1 cellular context compared by ENCODE assay signal in the genomic region with DNA sequence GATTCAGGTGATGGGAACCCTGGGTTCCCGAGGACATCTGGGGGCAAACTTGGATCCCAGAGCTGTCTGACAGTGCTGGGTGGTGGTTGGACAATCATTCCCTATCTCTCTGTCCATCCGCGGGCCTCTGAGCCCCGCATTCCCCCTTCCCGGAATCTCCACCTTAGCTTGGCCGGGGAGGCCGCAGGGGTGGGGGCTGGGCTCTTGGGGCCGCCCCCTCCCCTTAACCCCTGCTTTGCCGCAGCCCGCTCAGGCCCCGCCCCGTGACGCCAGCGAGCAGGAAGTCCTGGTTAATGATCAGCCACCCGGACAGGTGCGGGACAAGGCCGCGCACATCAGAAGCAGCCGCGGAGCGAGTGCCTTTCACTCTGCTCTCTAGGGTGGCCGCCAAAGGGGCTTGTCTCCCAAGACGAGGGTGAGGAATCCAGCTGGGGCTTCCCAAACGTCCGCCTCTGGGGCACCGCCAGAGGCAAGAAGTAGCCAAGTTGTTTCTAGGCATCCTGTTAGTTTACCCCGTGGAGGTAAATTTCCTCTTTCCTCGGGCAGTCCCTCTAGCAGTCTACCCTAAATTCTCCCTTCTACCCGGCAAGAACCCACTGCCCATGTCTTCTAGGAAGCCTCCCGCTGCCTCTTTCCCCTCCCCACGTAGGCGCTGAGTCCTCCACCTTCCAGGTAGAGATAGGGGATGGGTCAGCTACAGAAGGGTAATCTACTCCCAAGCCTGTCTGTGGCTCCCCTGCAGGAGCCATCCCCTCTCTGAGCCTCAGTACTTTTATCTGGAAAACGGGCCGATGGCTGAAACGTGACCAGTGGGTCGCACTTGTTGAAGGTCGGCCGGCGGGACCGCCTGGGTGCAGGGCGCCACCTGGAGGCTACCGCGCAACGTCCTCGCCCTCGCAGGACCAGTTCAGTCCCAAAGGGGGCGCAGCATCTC.
TF ChIP-seq lines count a peak whose summit lies in the region.

No MANE protein-coding gene starts in this region.

TF ChIP-seq in K562, 482 proteins besides CTCF, POLR2A, EP300 and RAD21 (continued from another document):
- TF ChIP-seq GTF2A2 (tag; IDR thresholded peaks at IDR 0.05) (no peak), NRF1 (conservative IDR thresholded peaks at IDR 0.05 in 1 of 2, IDR thresholded peaks at IDR 0.05 in 1 of 2) (peak; percentile 40 to 47; a peak in 3 of 4 replicates), POU5F1 (IDR thresholded peaks at IDR 0.05; ENCODE audit: borderline replicate concordance, low read depth, low read length, partially characterized antibody) (no peak), SMAD3 (CRISPR knock-in tag; conservative IDR thresholded peaks at IDR 0.05) (no peak), ZNF696 (CRISPR knock-in tag; conservative IDR thresholded peaks at IDR 0.05) (no peak), ZKSCAN8 (CRISPR knock-in tag; IDR thresholded peaks at IDR 0.05) (no peak), ZNF124 (CRISPR knock-in tag; IDR thresholded peaks at IDR 0.05) (no peak), TFAM (CRISPR knock-in tag; conservative IDR thresholded peaks at IDR 0.05) (no peak), MAFG (tag; conservative IDR thresholded peaks at IDR 0.05) (no peak), POLR2AphosphoS5 (IDR thresholded peaks at IDR 0.05; ENCODE audit: control insufficient read depth, insufficient read depth, low read depth, low read length) (peak; percentile 16), RFX7 (CRISPR knock-in tag; IDR thresholded peaks at IDR 0.05) (no peak), HMG20A (CRISPR knock-in tag; conservative IDR thresholded peaks at IDR 0.05) (no peak), ZFP1 (CRISPR knock-in tag; IDR thresholded peaks at IDR 0.05) (no peak)
- TF ChIP-seq, protein P1, sequence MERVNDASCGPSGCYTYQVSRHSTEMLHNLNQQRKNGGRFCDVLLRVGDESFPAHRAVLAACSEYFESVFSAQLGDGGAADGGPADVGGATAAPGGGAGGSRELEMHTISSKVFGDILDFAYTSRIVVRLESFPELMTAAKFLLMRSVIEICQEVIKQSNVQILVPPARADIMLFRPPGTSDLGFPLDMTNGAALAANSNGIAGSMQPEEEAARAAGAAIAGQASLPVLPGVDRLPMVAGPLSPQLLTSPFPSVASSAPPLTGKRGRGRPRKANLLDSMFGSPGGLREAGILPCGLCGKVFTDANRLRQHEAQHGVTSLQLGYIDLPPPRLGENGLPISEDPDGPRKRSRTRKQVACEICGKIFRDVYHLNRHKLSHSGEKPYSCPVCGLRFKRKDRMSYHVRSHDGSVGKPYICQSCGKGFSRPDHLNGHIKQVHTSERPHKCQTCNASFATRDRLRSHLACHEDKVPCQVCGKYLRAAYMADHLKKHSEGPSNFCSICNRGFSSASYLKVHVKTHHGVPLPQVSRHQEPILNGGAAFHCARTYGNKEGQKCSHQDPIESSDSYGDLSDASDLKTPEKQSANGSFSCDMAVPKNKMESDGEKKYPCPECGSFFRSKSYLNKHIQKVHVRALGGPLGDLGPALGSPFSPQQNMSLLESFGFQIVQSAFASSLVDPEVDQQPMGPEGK (CRISPR knock-in tag; IDR thresholded peaks at IDR 0.05; ENCODE audit: borderline replicate concordance) = no peak
- TF ChIP-seq, protein P2, sequence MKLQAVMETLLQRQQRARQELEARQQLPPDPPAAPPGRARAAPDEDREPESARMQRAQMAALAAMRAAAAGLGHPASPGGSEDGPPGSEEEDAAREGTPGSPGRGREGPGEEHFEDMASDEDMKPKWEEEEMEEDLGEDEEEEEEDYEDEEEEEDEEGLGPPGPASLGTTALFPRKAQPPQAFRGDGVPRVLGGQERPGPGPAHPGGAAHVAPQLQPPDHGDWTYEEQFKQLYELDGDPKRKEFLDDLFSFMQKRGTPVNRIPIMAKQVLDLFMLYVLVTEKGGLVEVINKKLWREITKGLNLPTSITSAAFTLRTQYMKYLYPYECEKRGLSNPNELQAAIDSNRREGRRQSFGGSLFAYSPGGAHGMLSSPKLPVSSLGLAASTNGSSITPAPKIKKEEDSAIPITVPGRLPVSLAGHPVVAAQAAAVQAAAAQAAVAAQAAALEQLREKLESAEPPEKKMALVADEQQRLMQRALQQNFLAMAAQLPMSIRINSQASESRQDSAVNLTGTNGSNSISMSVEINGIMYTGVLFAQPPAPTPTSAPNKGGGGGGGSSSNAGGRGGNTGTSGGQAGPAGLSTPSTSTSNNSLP (IDR thresholded peaks at IDR 0.05; ENCODE audit: borderline replicate concordance, low read depth, low read length) = no peak
- TF ChIP-seq, protein P3, sequence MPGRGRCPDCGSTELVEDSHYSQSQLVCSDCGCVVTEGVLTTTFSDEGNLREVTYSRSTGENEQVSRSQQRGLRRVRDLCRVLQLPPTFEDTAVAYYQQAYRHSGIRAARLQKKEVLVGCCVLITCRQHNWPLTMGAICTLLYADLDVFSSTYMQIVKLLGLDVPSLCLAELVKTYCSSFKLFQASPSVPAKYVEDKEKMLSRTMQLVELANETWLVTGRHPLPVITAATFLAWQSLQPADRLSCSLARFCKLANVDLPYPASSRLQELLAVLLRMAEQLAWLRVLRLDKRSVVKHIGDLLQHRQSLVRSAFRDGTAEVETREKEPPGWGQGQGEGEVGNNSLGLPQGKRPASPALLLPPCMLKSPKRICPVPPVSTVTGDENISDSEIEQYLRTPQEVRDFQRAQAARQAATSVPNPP (IDR thresholded peaks at IDR 0.05; ENCODE audit: borderline replicate concordance, insufficient read depth, insufficient read length) = no peak
- TF ChIP-seq, protein P4, sequence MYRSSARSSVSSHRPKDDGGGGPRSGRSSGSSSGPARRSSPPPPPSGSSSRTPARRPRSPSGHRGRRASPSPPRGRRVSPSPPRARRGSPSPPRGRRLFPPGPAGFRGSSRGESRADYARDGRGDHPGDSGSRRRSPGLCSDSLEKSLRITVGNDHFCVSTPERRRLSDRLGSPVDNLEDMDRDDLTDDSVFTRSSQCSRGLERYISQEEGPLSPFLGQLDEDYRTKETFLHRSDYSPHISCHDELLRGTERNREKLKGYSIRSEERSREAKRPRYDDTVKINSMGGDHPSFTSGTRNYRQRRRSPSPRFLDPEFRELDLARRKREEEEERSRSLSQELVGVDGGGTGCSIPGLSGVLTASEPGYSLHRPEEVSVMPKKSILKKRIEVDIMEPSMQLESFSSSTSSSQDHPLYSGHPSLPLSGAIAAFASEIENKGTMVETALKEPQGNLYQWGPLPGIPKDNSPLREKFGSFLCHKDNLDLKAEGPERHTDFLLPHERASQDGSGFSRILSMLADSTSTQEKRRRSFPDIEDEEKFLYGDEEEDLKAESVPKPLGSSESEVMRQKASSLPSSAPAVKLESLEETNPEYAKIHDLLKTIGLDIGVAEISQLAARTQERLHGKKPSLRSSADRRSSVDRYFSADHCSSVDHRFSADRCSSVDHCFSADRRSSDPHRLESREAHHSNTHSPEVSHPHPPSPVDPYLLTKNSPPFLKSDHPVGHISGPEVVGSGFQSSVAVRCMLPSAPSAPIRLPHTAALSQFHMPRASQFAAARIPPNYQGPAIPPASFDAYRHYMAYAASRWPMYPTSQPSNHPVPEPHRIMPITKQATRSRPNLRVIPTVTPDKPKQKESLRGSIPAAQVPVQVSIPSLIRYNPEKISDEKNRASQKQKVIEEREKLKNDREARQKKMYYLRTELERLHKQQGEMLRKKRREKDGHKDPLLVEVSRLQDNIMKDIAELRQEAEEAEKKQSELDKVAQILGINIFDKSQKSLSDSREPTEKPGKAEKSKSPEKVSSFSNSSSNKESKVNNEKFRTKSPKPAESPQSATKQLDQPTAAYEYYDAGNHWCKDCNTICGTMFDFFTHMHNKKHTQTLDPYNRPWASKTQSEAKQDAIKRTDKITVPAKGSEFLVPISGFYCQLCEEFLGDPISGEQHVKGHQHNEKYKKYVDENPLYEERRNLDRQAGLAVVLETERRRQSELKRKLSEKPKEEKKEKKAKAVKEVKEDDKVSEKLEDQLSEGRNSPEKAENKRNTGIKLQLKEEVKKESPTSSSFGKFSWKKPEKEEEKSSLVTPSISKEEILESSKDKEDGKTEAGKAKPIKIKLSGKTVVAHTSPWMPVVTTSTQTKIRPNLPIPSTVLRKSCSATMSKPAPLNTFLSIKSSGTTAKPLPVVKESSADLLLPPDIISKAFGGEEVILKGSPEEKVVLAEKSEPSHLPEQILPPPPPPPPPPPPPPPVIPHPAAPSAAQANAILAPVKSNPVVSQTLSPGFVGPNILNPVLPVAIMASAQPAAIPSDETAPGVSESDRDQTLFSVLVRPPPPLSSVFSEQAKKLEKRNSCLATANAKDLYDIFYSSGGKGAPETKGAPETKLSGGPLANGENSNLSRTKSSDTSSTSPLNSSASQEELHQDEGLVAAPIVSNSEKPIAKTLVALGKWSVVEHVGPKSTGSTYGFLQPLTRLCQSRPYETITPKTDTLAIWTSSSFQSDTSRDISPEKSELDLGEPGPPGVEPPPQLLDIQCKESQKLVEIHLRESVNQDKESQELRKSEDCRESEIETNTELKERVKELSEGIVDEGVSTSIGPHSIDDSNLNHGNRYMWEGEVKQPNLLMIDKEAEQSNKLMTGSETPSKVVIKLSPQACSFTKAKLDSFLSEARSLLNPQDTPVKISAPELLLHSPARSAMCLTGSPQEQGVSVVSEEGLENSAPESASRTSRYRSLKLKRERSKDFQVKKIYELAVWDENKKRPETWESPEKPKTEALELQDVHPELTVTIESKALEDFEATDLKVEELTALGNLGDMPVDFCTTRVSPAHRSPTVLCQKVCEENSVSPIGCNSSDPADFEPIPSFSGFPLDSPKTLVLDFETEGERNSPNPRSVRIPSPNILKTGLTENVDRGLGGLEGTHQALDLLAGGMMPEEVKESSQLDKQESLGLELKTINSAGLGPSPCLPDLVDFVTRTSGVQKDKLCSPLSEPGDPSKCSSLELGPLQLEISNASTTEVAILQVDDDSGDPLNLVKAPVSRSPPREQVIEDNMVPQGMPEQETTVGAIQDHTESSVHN (IDR thresholded peaks at IDR 0.05; ENCODE audit: borderline replicate concordance in 1 of 2, low read depth in 1 of 2) = no peak
